Comparison of ENCODE assay signal across 16 cellular contexts in genomic region chr7:43702974-43703373, GRCh38.
"Had no signal": no experiment of that assay in that cellular context is flagged by ENCODE, and none has a peak within 500 bp of the region (broad histone marks: within the 10 kb centered on the region; RNA-seq: fewer than 3 reads in every experiment).

No MANE protein-coding gene starts in this region.

- DNase-seq: activated CD4-positive, alpha-beta T cell treated with anti-CD3 and anti-CD28 coated beads for 1 hour; activated CD4-positive, alpha-beta T cell treated with anti-CD3 and anti-CD28 coated beads, Interleukin-2, amount 50 U/mL, for 4 hours; activated naive CD4-positive, alpha-beta T cell; adrenal gland; dorsolateral prefrontal cortex; erythroblast; gastrocnemius medialis; islet precursor cell; midbrain; ovary; stimulated activated naive CD4-positive, alpha-beta T cell; T-helper 1 cell; trophoblast cell had no signal

- H3K27ac ChIP-seq: adrenal gland, cardiac muscle cell, dorsolateral prefrontal cortex, gastrocnemius medialis, ovary, suprapubic skin had no signal

- H3K9me3 ChIP-seq: adrenal gland, gastrocnemius medialis, ovary, suprapubic skin had no signal

- H3K4me3 ChIP-seq: adrenal gland, cardiac muscle cell, dorsolateral prefrontal cortex, gastrocnemius medialis, lung, ovary, suprapubic skin had no signal

- H3K36me3 ChIP-seq: adrenal gland, cardiac muscle cell, gastrocnemius medialis, ovary had no signal

- ATAC-seq: gastrocnemius medialis had no signal

- H3K27me3 ChIP-seq: adrenal gland, cardiac muscle cell, dorsolateral prefrontal cortex, gastrocnemius medialis, ovary, suprapubic skin had no signal
